9 cellular contexts compared by ENCODE assay signal in the genomic region with DNA sequence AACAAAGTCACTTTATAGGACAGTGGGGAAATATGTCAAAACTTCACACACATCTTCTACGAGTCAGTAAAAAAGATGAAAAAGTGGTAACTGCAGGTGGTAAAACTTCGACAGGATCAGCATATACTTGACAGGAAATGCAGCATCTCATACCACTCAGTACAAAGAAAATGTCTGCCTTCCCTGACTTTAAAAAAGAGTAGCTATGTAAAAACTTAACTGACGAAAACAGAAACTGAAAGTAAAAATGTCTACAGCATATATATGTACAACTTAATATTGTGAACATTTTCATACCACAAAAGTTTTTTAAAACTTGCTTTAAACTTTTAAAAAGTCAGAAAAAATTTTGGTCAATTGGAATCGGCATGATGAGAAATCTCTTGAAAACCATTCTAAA. TPM values are rescaled to one million over a fixed set of nuclear protein-coding genes. Genes with fewer than 3 reads are reported as not detected.
DNase-seq lines count a peak whose midpoint lies in the region; ATAC-seq, FAIRE-seq and TF ChIP-seq lines count a peak whose summit lies in the region.
"Had no signal": no experiment of that assay in that cellular context is flagged by ENCODE, and none has a peak within 500 bp of the region (broad histone marks: within the 10 kb centered on the region; RNA-seq: fewer than 3 reads in every experiment).

No MANE protein-coding gene starts in this region.

- no peaks in the 10 kb centered on the region for H3K27me3 Mint-ChIP-seq in activated naive CD4-positive, alpha-beta T cell treated with anti-CD3 and anti-CD28 coated beads, Interleukin-2, amount 50 U/mL, for 24 hours

- no peaks in the 10 kb centered on the region for H3K27me3 ChIP-seq in esophagus (ENCODE audit: control insufficient read depth in 1 of 2, insufficient read depth in 2 of 2, low read length in 2 of 2)
- H3K27me3 ChIP-seq in pancreas = no peaks in the 10 kb centered on the region

- H3K9me3 Mint-ChIP-seq in activated naive CD4-positive, alpha-beta T cell treated with anti-CD3 and anti-CD28 coated beads, Interleukin-2, amount 50 U/mL, for 24 hours = no peaks in the 10 kb centered on the region

- H3K9me3 ChIP-seq in esophagus (ENCODE audit: control insufficient read depth in 2 of 2, insufficient read depth in 1 of 2, low read depth in 1 of 2, low read length in 1 of 2) (no peaks in the 10 kb centered on the region), pancreas (no peaks in the 10 kb centered on the region)

- H3K4me3 Mint-ChIP-seq in activated naive CD4-positive, alpha-beta T cell treated with anti-CD3 and anti-CD28 coated beads, Interleukin-2, amount 50 U/mL, for 24 hours = peak overlapping the region; percentile 93

- H3K27ac ChIP-seq in esophagus (ENCODE audit: low read depth in 2 of 2, low read length in 1 of 2) (peak overlapping the region in 1 of 2 donors; percentile 95), pancreas (peak overlapping the region; percentile 51 to 81 (median 62))

- DNase-seq in activated naive CD4-positive, alpha-beta T cell treated with anti-CD3 and anti-CD28 coated beads, Interleukin-2, amount 50 U/mL, for 16 hours = no peak
- DNase-seq in SK-MEL-5 (ENCODE audit: low read depth, low spot score) (peak; percentile 5), pancreas (no peak), NCI-H748 (lab: John Stamatoyannopoulos, UW; ENCODE audit: unreplicated experiment) (no peak), amniotic stem cell (lab: John Stamatoyannopoulos, UW) (no peak)

- no peak for FAIRE-seq in pancreas (lab: Jason Lieb, UNC)
- FAIRE-seq: endometrium had no signal

- no peak for ATAC-seq in pancreas
- ATAC-seq in HG03139 (IDR thresholded peaks at IDR 0.05; ENCODE audit: unreplicated experiment) = no peak

- H3K36me3 Mint-ChIP-seq in activated naive CD4-positive, alpha-beta T cell treated with anti-CD3 and anti-CD28 coated beads, Interleukin-2, amount 50 U/mL, for 24 hours = peaks cover 14% of the 10 kb centered on the region

- H3K4me3 ChIP-seq in esophagus (ENCODE audit: low read depth in 1 of 2, low read length in 2 of 2) (peak overlapping the region; percentile 92 to 99), pancreas (peak overlapping the region; percentile 43 to 91 (median 70))

- TF ChIP-seq CTCF in pancreas (IDR thresholded peaks at IDR 0.05) = no peak

- intact Hi-C loops in pancreas (cut with DNase I) = no loop called here

- H3K4me1 ChIP-seq in esophagus (ENCODE audit: control insufficient read depth in 2 of 2, insufficient read depth in 2 of 2, low read length in 1 of 2) (no peaks in the 10 kb centered on the region), pancreas (peaks cover 7 to 16% (median 12%) of the 10 kb centered on the region in 3 donors)

- in situ Hi-C loops in SK-MEL-5 (cut with HindIII; ENCODE audit: low pct_unique_long_range_greater_than_20kb, low sequenced_read_pairs) = no loop called here

- peak overlapping the region; percentile 76 for H3K27ac Mint-ChIP-seq in activated naive CD4-positive, alpha-beta T cell treated with anti-CD3 and anti-CD28 coated beads, Interleukin-2, amount 50 U/mL, for 24 hours

- 4% methylated on average over 4 of the region's 4 CpGs for WGBS in esophagus, 2 donors
- 2 to 3% methylated on average over 4 of the region's 4 CpGs for WGBS in pancreas, 2 donors

- H3K4me1 Mint-ChIP-seq in activated naive CD4-positive, alpha-beta T cell treated with anti-CD3 and anti-CD28 coated beads, Interleukin-2, amount 50 U/mL, for 24 hours = peaks cover 32% of the 10 kb centered on the region

- H3K36me3 ChIP-seq in esophagus (ENCODE audit: control insufficient read depth in 2 of 2, insufficient read depth in 2 of 2, low read length in 1 of 2) (peaks cover 4 to 6% of the 10 kb centered on the region in 2 donors), pancreas (peaks cover 0 to 6% (median 3%) of the 10 kb centered on the region in 3 donors)

RNA-seq across cellular contexts. Expression of gene PSMA5, which starts 0.9 kb away (rescaled TPM):
- total RNA-seq in SK-MEL-5 (2014; rRNA removed; shearing (Covaris generic)) = 103 and 108 TPM in 2 replicates
- polyA plus RNA-seq in SK-MEL-5 (2015; cell fraction: cytosol; rRNA removed) = 61.0 and 63.0 TPM in 2 replicates
- 29.6 and 68.8 TPM in 2 replicates for polyA plus RNA-seq in SK-MEL-5 (2015; cell fraction: nucleus; rRNA removed)
- polyA plus RNA-seq in esophagus (10 to 100 TPM; 19.5 to 63.6 TPM), pancreas (10 to 100 TPM; 16.1 to 24.8 TPM)
- total RNA-seq in pancreas = 10 to 100 TPM; 21.4 to 36.2 (median 27.7) TPM

RNA-seq across cellular contexts. Expression of gene SORT1, which starts 27.7 kb away (rescaled TPM):
- 23.7 and 25.8 TPM in 2 replicates for total RNA-seq in SK-MEL-5 (2014; rRNA removed; shearing (Covaris generic))
- polyA plus RNA-seq in SK-MEL-5 (2015; cell fraction: cytosol; rRNA removed) = 58.3 and 68.5 TPM in 2 replicates
- 16.1 and 17.0 TPM in 2 replicates for polyA plus RNA-seq in SK-MEL-5 (2015; cell fraction: nucleus; rRNA removed)
- polyA plus RNA-seq in esophagus = 10 to 100 TPM; 25.3 to 34.9 TPM
- 10 to 100 TPM; 22.9 to 60.7 (median 30.7) TPM for total RNA-seq in pancreas
- 10 to 100 TPM; 10.4 to 14.9 TPM for polyA plus RNA-seq in pancreas

RNA-seq across cellular contexts. Expression of gene SYPL2, which starts 41.0 kb away (rescaled TPM):
- 0.35 and 0.37 TPM in 2 replicates for total RNA-seq in SK-MEL-5 (2014; rRNA removed; shearing (Covaris generic))
- polyA plus RNA-seq in SK-MEL-5 (2015; cell fraction: cytosol; rRNA removed) = 0.51 and 0.52 TPM in 2 replicates
- 0.47 and 1.2 TPM in 2 replicates for polyA plus RNA-seq in SK-MEL-5 (2015; cell fraction: nucleus; rRNA removed)
- polyA plus RNA-seq in esophagus (under 1 TPM; 0.16 to 0.38 TPM), pancreas (1 to 10 TPM; 1.5 to 2.8 TPM)
- 1 to 10 TPM; 1.5 to 3.7 (median 2.5) TPM for total RNA-seq in pancreas

RNA-seq across cellular contexts. Expression of gene ATXN7L2, which starts 58.3 kb away (rescaled TPM):
- total RNA-seq in SK-MEL-5 (2014; rRNA removed; shearing (Covaris generic)) = 0.88 and 1.4 TPM in 2 replicates
- polyA plus RNA-seq in SK-MEL-5 (2015; cell fraction: cytosol; rRNA removed) = 2.9 and 4.6 TPM in 2 replicates
- 11.4 and 20.9 TPM in 2 replicates for polyA plus RNA-seq in SK-MEL-5 (2015; cell fraction: nucleus; rRNA removed)
- polyA plus RNA-seq in esophagus = 1 to 10 TPM; 3.6 to 6.4 TPM
- 1 to 10 TPM; 1.1 to 3.5 (median 1.7) TPM for total RNA-seq in pancreas
- polyA plus RNA-seq in pancreas = 10 to 100 TPM; 15.2 to 15.7 TPM
